ENCODE assay signal across 12 cellular contexts in the genomic region with DNA sequence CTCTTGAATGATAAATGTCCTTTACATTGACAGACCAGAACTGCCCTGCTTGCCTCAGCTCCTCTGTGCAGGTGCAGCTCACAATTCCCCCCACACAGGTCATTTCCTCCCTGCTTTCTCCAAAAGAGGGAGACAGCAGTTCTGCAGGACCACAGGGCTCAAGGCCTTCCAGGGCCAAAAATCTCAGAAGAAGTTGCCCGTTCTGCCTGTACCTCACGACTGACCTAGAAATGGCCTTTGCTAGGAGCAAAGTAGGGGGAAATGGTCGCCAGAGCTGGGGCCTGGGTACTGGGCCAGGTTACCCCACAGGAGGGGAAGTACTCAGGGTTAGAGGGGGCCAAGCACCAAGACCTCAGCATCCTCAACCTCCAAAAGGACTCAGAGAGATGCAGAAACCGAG. TPM values are rescaled to one million over a fixed set of nuclear protein-coding genes. Genes with fewer than 3 reads are reported as not detected.
"Had no signal": no experiment of that assay in that cellular context is flagged by ENCODE, and none has a peak within 500 bp of the region (broad histone marks: within the 10 kb centered on the region; RNA-seq: fewer than 3 reads in every experiment).

No MANE protein-coding gene starts in this region.

- H3K27me3 ChIP-seq: esophagus squamous epithelium, testis had no signal

- H3K27ac Mint-ChIP-seq: activated CD4-positive, alpha-beta T cell treated with anti-CD3 and anti-CD28 coated beads for 36 hours; memory B cell had no signal

- H3K9me3 ChIP-seq: testis had no signal

- H3K36me3 ChIP-seq: esophagus squamous epithelium had no signal

- H3K4me3 Mint-ChIP-seq: activated CD4-positive, alpha-beta T cell treated with anti-CD3 and anti-CD28 coated beads for 36 hours; memory B cell had no signal

- ATAC-seq: left lobe of liver had no signal

- H3K9me3 Mint-ChIP-seq: memory B cell, nephron had no signal

- H3K36me3 Mint-ChIP-seq: memory B cell had no signal

- H3K27me3 Mint-ChIP-seq: activated CD4-positive, alpha-beta T cell treated with anti-CD3 and anti-CD28 coated beads for 36 hours had no signal

- DNase-seq: activated T-cell treated with anti-CD3 and anti-CD28 coated beads for 4 hours; aorta; esophagus squamous epithelium; stimulated activated CD4-positive, alpha-beta T cell treated with anti-CD3 and anti-CD28 coated beads, Interleukin-2, amount 100 ng/mL, for 48 hours; stimulated activated naive CD4-positive, alpha-beta T cell treated with Interleukin-2 at 50 U/mL for 16 hours; T-helper 9 cell; testis had no signal

- H3K4me3 ChIP-seq: esophagus squamous epithelium, testis had no signal

RNA-seq across cellular contexts. Expression of a gene that starts 11.1 kb away (rescaled TPM):
- polyA plus RNA-seq: aorta, urinary bladder had no signal
